Comparison of ENCODE assay signal across 16 cellular contexts in the genomic region with DNA sequence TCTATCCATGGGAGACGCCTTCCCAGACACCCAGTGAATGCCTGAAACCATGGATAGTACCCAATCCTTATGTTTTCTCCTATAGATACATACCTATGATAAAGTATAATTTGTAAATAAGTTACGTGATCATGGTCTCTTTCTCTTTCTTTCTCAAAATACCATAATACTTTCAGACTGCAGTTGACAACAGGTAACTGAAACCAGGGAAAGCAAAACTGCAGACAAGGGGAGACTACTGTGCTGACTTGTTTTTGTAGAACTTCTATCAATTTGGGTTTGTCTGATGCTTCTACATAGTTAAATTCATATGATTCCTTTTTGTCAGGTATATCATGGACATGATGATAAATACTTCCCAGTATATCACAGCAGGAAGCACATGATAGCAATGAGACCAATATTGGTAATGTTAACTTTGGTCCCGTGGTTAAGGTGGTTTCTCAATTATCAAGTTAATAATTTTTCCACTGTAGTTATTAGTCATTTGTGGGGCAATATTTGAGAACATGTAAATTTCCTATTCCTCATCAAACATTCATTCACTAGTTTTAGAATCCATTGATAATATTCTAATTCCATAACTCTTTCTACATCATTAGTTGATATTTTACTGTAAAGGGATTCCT.
"Had no signal": no experiment of that assay in that cellular context is flagged by ENCODE, and none has a peak within 500 bp of the region (broad histone marks: within the 10 kb centered on the region; RNA-seq: fewer than 3 reads in every experiment).

No MANE protein-coding gene starts in this region.

- H3K27me3 ChIP-seq: sigmoid colon, transverse colon had no signal

- DNase-seq: activated CD4-positive, alpha-beta T cell treated with anti-CD3 and anti-CD28 coated beads for 36 hours; activated naive CD4-positive, alpha-beta T cell treated with Interleukin-2 at 50 U/mL for 16 hours; central memory CD4-positive, alpha-beta T cell; cortex of kidney; effector CD8-positive, alpha-beta T cell; left ventricle myocardium superior; nephron progenitor cell; psoas muscle; sigmoid colon; stimulated activated CD4-positive, alpha-beta T cell treated with anti-CD3 and anti-CD28 coated beads, Interleukin-2, amount 100 ng/mL, for 24 hours; stimulated activated naive B cell treated with anti-CD40 and anti-IgM and Interleukin-4, amounts not matched to agents 10 μg/mL and 1 μg/mL and 100 μg/mL, for 72 hours; substantia nigra; transverse colon; WERI-Rb-1 had no signal

- H3K27ac ChIP-seq: psoas muscle, sigmoid colon, transverse colon, WERI-Rb-1 had no signal

- H3K4me3 ChIP-seq: psoas muscle, sigmoid colon, transverse colon had no signal

- ATAC-seq: activated CD4-positive, alpha-beta T cell treated with anti-CD3 and anti-CD28 coated beads for 36 hours; left ventricle myocardium superior; psoas muscle; stimulated activated naive B cell treated with anti-CD40 and anti-IgM and Interleukin-4, amounts not matched to agents 10 μg/mL and 1 μg/mL and 100 μg/mL, for 72 hours had no signal

- FAIRE-seq: frontal cortex, keratinocyte had no signal

- H3K4me1 ChIP-seq: psoas muscle, sigmoid colon, transverse colon had no signal

- H3K9me3 ChIP-seq: psoas muscle, sigmoid colon, transverse colon had no signal

- H3K36me3 ChIP-seq: sigmoid colon, transverse colon, WERI-Rb-1 had no signal
